ENCODE assay signal across 22 cellular contexts in the genomic region with DNA sequence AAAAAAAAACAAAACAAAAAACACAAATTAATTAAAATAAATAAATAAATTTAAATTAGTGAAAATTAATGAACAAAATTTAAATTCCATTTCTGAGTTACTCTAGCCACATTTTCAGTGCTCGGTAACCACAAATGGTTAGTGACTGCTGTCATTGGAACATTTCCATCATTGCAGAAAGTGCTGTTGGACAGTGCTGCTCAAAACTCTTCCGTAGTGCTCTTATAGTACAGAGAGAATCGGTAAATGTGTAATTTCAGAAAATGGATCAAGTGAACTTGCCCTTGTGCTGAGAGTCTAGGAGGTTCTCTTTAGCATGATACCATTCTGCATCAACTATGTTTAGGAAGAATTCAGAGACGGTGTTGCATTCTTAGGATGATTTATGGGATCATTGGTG. TPM values are rescaled to one million over a fixed set of nuclear protein-coding genes. Genes with fewer than 3 reads are reported as not detected.
DNase-seq lines count a peak whose midpoint lies in the region; ATAC-seq, FAIRE-seq and TF ChIP-seq lines count a peak whose summit lies in the region.
"Had no signal": no experiment of that assay in that cellular context is flagged by ENCODE, and none has a peak within 500 bp of the region (broad histone marks: within the 10 kb centered on the region; RNA-seq: fewer than 3 reads in every experiment).

No MANE protein-coding gene starts in this region.

- H3K36me3 ChIP-seq in astrocyte (ENCODE audit: insufficient read depth, low read length), result no peaks in the 10 kb centered on the region

- H3K4me1 Mint-ChIP-seq in T-helper 1 cell treated with Interleukin-12 subunit alpha and Interleukin-12 subunit beta and Interleukin-4 antibody, amounts not matched to agents 30 μg/mL and 1 μg/mL, for 36 hours (ENCODE audit: low read depth), result peaks cover 35% of the 10 kb centered on the region
- peaks cover 19% of the 10 kb centered on the region for H3K4me1 Mint-ChIP-seq in activated naive CD8-positive, alpha-beta T cell (ENCODE audit: low read depth)
- H3K4me1 Mint-ChIP-seq in activated naive CD8-positive, alpha-beta T cell treated with anti-CD3 and anti-CD28 coated beads for 36 hours, result peaks cover 20% of the 10 kb centered on the region
- H3K4me1 Mint-ChIP-seq in astrocyte (ENCODE audit: low read depth, unreplicated experiment), result peaks cover 11% of the 10 kb centered on the region

- no peaks in the 10 kb centered on the region for H3K27me3 ChIP-seq in astrocyte (ENCODE audit: insufficient read depth, low read length)
- H3K27me3 ChIP-seq: BLaER1 treated with 17β-estradiol and CSF1 and Interleukin-3, amounts not matched to agents 10 nM and 100 nM had no signal

- in situ Hi-C loops in ACHN (cut with HindIII; ENCODE audit: low pct_ligation_motif_present, low pct_unique_long_range_greater_than_20kb, low sequenced_read_pairs), result no loop called here

- H4K20me1 ChIP-seq in astrocyte (ENCODE audit: insufficient read depth, low read length), result peaks cover 14% of the 10 kb centered on the region

- peaks cover 38% of the 10 kb centered on the region for H3K36me3 Mint-ChIP-seq in T-helper 1 cell treated with Interleukin-12 subunit alpha and Interleukin-12 subunit beta and Interleukin-4 antibody, amounts not matched to agents 30 μg/mL and 1 μg/mL, for 36 hours (ENCODE audit: low read depth)
- H3K36me3 Mint-ChIP-seq in activated naive CD8-positive, alpha-beta T cell, result peaks cover 10% of the 10 kb centered on the region
- H3K36me3 Mint-ChIP-seq in activated naive CD8-positive, alpha-beta T cell treated with anti-CD3 and anti-CD28 coated beads for 36 hours, result peaks cover 17% of the 10 kb centered on the region
- H3K36me3 Mint-ChIP-seq in astrocyte (ENCODE audit: low read depth, unreplicated experiment), result peaks cover 6% of the 10 kb centered on the region

- H3K27me3 Mint-ChIP-seq in T-helper 1 cell treated with Interleukin-12 subunit alpha and Interleukin-12 subunit beta and Interleukin-4 antibody, amounts not matched to agents 30 μg/mL and 1 μg/mL, for 36 hours (ENCODE audit: low read depth), result no peaks in the 10 kb centered on the region
- H3K27me3 Mint-ChIP-seq in activated naive CD8-positive, alpha-beta T cell, result no peaks in the 10 kb centered on the region
- no peaks in the 10 kb centered on the region for H3K27me3 Mint-ChIP-seq in activated naive CD8-positive, alpha-beta T cell treated with anti-CD3 and anti-CD28 coated beads for 36 hours
- H3K27me3 Mint-ChIP-seq in astrocyte (ENCODE audit: low read depth, unreplicated experiment), result no peaks in the 10 kb centered on the region

- no peak for ATAC-seq in GM18520 (IDR thresholded peaks at IDR 0.05; ENCODE audit: unreplicated experiment)
- ATAC-seq: K562 had no signal

- peaks cover 26% of the 10 kb centered on the region for H3K9me3 Mint-ChIP-seq in T-helper 1 cell treated with Interleukin-12 subunit alpha and Interleukin-12 subunit beta and Interleukin-4 antibody, amounts not matched to agents 30 μg/mL and 1 μg/mL, for 36 hours
- H3K9me3 Mint-ChIP-seq in activated naive CD8-positive, alpha-beta T cell (ENCODE audit: low read depth), result no peaks in the 10 kb centered on the region
- peaks cover 15% of the 10 kb centered on the region for H3K9me3 Mint-ChIP-seq in activated naive CD8-positive, alpha-beta T cell treated with anti-CD3 and anti-CD28 coated beads for 36 hours
- peaks cover 8% of the 10 kb centered on the region for H3K9me3 Mint-ChIP-seq in astrocyte (ENCODE audit: unreplicated experiment)

- no peak overlapping the region for H3K9ac ChIP-seq in astrocyte (ENCODE audit: low read length)
- H3K9ac ChIP-seq: BLaER1 treated with 17β-estradiol and CSF1 and Interleukin-3, amounts not matched to agents 10 nM and 100 nM had no signal

- H3K4me3 Mint-ChIP-seq in T-helper 1 cell treated with Interleukin-12 subunit alpha and Interleukin-12 subunit beta and Interleukin-4 antibody, amounts not matched to agents 30 μg/mL and 1 μg/mL, for 36 hours, result no peak overlapping the region
- no peak overlapping the region for H3K4me3 Mint-ChIP-seq in activated naive CD8-positive, alpha-beta T cell
- H3K4me3 Mint-ChIP-seq in activated naive CD8-positive, alpha-beta T cell treated with anti-CD3 and anti-CD28 coated beads for 36 hours, result no peak overlapping the region
- no peak overlapping the region for H3K4me3 Mint-ChIP-seq in astrocyte (ENCODE audit: unreplicated experiment)

- no peak overlapping the region for H3K27ac ChIP-seq in astrocyte (ENCODE audit: low read depth, low read length)
- H3K27ac ChIP-seq: 22Rv1, RWPE1 had no signal

- TF ChIP-seq CTCF in astrocyte (IDR thresholded peaks at IDR 0.05; ENCODE audit: insufficient read depth, low read depth, low read length), result no peak

- H3K4me1 ChIP-seq in astrocyte (ENCODE audit: insufficient read depth, low read length), result peaks cover 22% of the 10 kb centered on the region

- peak overlapping the region; percentile 58 for H3K27ac Mint-ChIP-seq in T-helper 1 cell treated with Interleukin-12 subunit alpha and Interleukin-12 subunit beta and Interleukin-4 antibody, amounts not matched to agents 30 μg/mL and 1 μg/mL, for 36 hours
- peak overlapping the region; percentile 3 for H3K27ac Mint-ChIP-seq in activated naive CD8-positive, alpha-beta T cell
- H3K27ac Mint-ChIP-seq in activated naive CD8-positive, alpha-beta T cell treated with anti-CD3 and anti-CD28 coated beads for 36 hours, result no peak overlapping the region
- no peak overlapping the region for H3K27ac Mint-ChIP-seq in astrocyte (ENCODE audit: unreplicated experiment)

- H3K79me2 ChIP-seq in astrocyte (ENCODE audit: insufficient read depth, low read length), result peaks cover 85% of the 10 kb centered on the region

- peak overlapping the region; percentile 35 for H3K4me2 ChIP-seq in astrocyte (ENCODE audit: low read length)

- DNase-seq in T-helper 1 cell, result no peak
- DNase-seq in activated naive CD8-positive, alpha-beta T cell treated with anti-CD3 and anti-CD28 coated beads for 36 hours, result no peak
- DNase-seq in astrocyte (ENCODE audit: low read depth), result peak; percentile 42
- DNase-seq in ACHN, result no peak
- DNase-seq in middle frontal gyrus (ENCODE audit: extremely low spot score, low spot score), result no peak
- DNase-seq: GF-D8, NCI-H1436, NCI-H2029, NCI-H2171, NCI-H446 treated with DMSO at 0.1 percent for 48 hours, NCI-H748 treated with DMSO at 0.1 percent for 48 hours, OCI-M1 had no signal

- FAIRE-seq in astrocyte (lab: Jason Lieb, UNC), result no peak
- FAIRE-seq: GM12891, GM18507, H1, K562 had no signal

- no peak overlapping the region for H3K4me3 ChIP-seq in astrocyte (ENCODE audit: insufficient read depth, low read depth, low read length)
- H3K4me3 ChIP-seq: BLaER1 treated with 17β-estradiol and CSF1 and Interleukin-3, amounts not matched to agents 10 nM and 100 nM; K562 had no signal

- H2AFZ ChIP-seq in astrocyte (ENCODE audit: low read depth, low read length), result no peak overlapping the region

- peaks cover 4% of the 10 kb centered on the region for H3K9me3 ChIP-seq in astrocyte (ENCODE audit: insufficient read depth, low read depth, low read length)

RNA-seq across cellular contexts. Expression of gene ZNRF1, which starts 23.7 kb away (rescaled TPM):
- 1 to 10 TPM; 5.6 to 8.3 TPM for total RNA-seq in activated naive CD8-positive, alpha-beta T cell treated with anti-CD3 and anti-CD28 coated beads for 36 hours
- total RNA-seq in astrocyte, result 19.4 and 21.9 TPM in 2 replicates

RNA-seq across cellular contexts. Expression of gene WDR59, which starts 37.6 kb away (rescaled TPM):
- total RNA-seq in activated naive CD8-positive, alpha-beta T cell treated with anti-CD3 and anti-CD28 coated beads for 36 hours, result 10 to 100 TPM; 58.3 to 58.4 TPM
- total RNA-seq in astrocyte, result 54.7 and 63.8 TPM in 2 replicates

Comparison
In these comparisons a context has a peak if more than half of its experiments do, and no peak if none do; other contexts are left out.
1. H3K27ac Mint-ChIP-seq: peak in T-helper 1 cell treated with Interleukin-12 subunit alpha and Interleukin-12 subunit beta and Interleukin-4 antibody, amounts not matched to agents 30 μg/mL and 1 μg/mL, for 36 hours (single experiment) and activated naive CD8-positive, alpha-beta T cell (single experiment); none in activated naive CD8-positive, alpha-beta T cell treated with anti-CD3 and anti-CD28 coated beads for 36 hours (single experiment) and astrocyte (single experiment).